19 cellular contexts compared by ENCODE assay signal in genomic region chr14:52446355-52446754, GRCh38.
"Had no signal": no experiment of that assay in that cellular context is flagged by ENCODE, and none has a peak within 500 bp of the region (broad histone marks: within the 10 kb centered on the region; RNA-seq: fewer than 3 reads in every experiment).

No MANE protein-coding gene starts in this region.

- H3K9ac ChIP-seq: parathyroid adenoma had no signal

- H3K4me3 ChIP-seq: lung, sigmoid colon, spleen, thyroid gland, vagina had no signal

- H3K27ac Mint-ChIP-seq: activated naive CD4-positive, alpha-beta T cell treated with anti-CD3 and anti-CD28 coated beads, Interleukin-2, amount 10 ng/mL, durations not matched to agents 7 days and 5 days; mesothelial cell of epicardium; nephron; stimulated activated naive B cell treated with anti-CD40 and anti-IgM and Interleukin-4, amounts not matched to agents 10 μg/mL and 1 μg/mL and 100 μg/mL, for 72 hours; T-helper 1 cell treated with Interleukin-12 subunit alpha and Interleukin-12 subunit beta and Interleukin-4 antibody, amounts not matched to agents 30 μg/mL and 1 μg/mL, for 36 hours had no signal

- H3K4me1 Mint-ChIP-seq: mesothelial cell of epicardium, nephron had no signal

- H3K9me3 ChIP-seq: sigmoid colon, vagina had no signal

- H3K4me1 ChIP-seq: parathyroid adenoma, sigmoid colon, spleen, thyroid gland, vagina had no signal

- H3K27ac ChIP-seq: brain microvascular endothelial cell, parathyroid adenoma, sigmoid colon, spleen, thyroid gland, vagina had no signal

- DNase-seq: activated CD4-positive, alpha-beta T cell treated with anti-CD3 and anti-CD28 coated beads, Interleukin-2, amount 50 U/mL, for 1 hour; activated CD8-positive, alpha-beta memory T cell treated with anti-CD3 and anti-CD28 coated beads, Interleukin-2, amount 50 U/mL, for 4 hours; activated effector memory CD4-positive, alpha-beta T cell treated with Interleukin-2 at 50 U/mL for 16 hours; activated naive CD4-positive, alpha-beta T cell treated with anti-CD3 and anti-CD28 coated beads, Interleukin-2, amount 10 ng/mL, durations not matched to agents 7 days and 5 days; activated T-cell treated with anti-CD3 and anti-CD28 coated beads, Interleukin-2, amount 50 U/mL, for 48 hours; aorta; brain microvascular endothelial cell; cortex of kidney; sigmoid colon; spleen; stimulated activated naive B cell treated with anti-CD40 and anti-IgM and Interleukin-4, amounts not matched to agents 10 μg/mL and 1 μg/mL and 100 μg/mL, for 72 hours; thyroid gland had no signal

- H3K27me3 Mint-ChIP-seq: activated naive CD4-positive, alpha-beta T cell treated with anti-CD3 and anti-CD28 coated beads, Interleukin-2, amount 10 ng/mL, durations not matched to agents 7 days and 5 days; stimulated activated naive B cell treated with anti-CD40 and anti-IgM and Interleukin-4, amounts not matched to agents 10 μg/mL and 1 μg/mL and 100 μg/mL, for 72 hours had no signal

- H3K36me3 ChIP-seq: brain microvascular endothelial cell, thyroid gland, vagina had no signal

- H3K27me3 ChIP-seq: brain microvascular endothelial cell, sigmoid colon, spleen, thyroid gland, vagina had no signal

- ATAC-seq: activated CD4-positive, CD25-positive, alpha-beta regulatory T cell treated with anti-CD3 and anti-CD28 coated beads, Interleukin-2, amount 50 U/mL, for 24 hours; stimulated activated naive B cell treated with anti-CD40 and anti-IgM and Interleukin-4, amounts not matched to agents 10 μg/mL and 1 μg/mL and 100 μg/mL, for 72 hours had no signal

- H3K4me3 Mint-ChIP-seq: activated naive CD4-positive, alpha-beta T cell treated with anti-CD3 and anti-CD28 coated beads, Interleukin-2, amount 10 ng/mL, durations not matched to agents 7 days and 5 days; mesothelial cell of epicardium; nephron; stimulated activated naive B cell treated with anti-CD40 and anti-IgM and Interleukin-4, amounts not matched to agents 10 μg/mL and 1 μg/mL and 100 μg/mL, for 72 hours; T-helper 1 cell treated with Interleukin-12 subunit alpha and Interleukin-12 subunit beta and Interleukin-4 antibody, amounts not matched to agents 30 μg/mL and 1 μg/mL, for 36 hours had no signal
